Comparison of ENCODE assay signal across 1 cellular context in genomic region chr6:77474286-77474956, GRCh38.
TF ChIP-seq lines count a peak whose summit lies in the region.

No MANE protein-coding gene starts in this region.

TF ChIP-seq in HepG2, 621 proteins besides CTCF, POLR2A, EP300 and RAD21 (continued from another document):
- TF ChIP-seq SRSF1 (optimal IDR thresholded peaks at IDR 0.05; ENCODE audit: low read depth, low read length), result no peak
- no peak for TF ChIP-seq NFE2L1 (CRISPR knock-in tag; IDR thresholded peaks at IDR 0.05; ENCODE audit: borderline replicate concordance)
